ENCODE assay signal across 16 cellular contexts in the genomic region with DNA sequence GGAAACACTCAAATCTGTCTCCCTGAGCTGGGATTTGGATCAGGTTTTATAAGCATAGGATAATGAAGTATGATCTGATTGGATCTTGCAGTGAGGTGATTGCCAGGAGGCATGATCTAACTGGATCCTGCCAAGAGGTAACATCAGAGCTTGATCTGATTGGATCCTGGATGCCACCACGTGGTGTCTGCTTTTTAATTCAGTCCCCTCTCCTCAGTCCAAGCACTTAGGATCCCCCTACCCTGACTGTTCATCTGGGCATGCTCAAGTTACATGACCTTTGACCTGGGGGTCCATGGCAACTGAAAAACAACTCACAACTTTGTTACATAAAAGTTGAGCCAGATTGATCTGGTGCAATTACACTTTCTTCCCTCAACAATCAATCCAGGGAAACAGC. TPM values are rescaled to one million over a fixed set of nuclear protein-coding genes. Genes with fewer than 3 reads are reported as not detected.
DNase-seq lines count a peak whose midpoint lies in the region; TF ChIP-seq lines count a peak whose summit lies in the region.
"Had no signal": no experiment of that assay in that cellular context is flagged by ENCODE, and none has a peak within 500 bp of the region (broad histone marks: within the 10 kb centered on the region; RNA-seq: fewer than 3 reads in every experiment).

No MANE protein-coding gene starts in this region.

- H3K4me3 Mint-ChIP-seq in glutamatergic neuron (ENCODE audit: unreplicated experiment) (no peak overlapping the region), neural crest cell (no peak overlapping the region)

- H3K36me3 ChIP-seq in BE2C = no peaks in the 10 kb centered on the region

- H3K27me3 Mint-ChIP-seq in glutamatergic neuron (ENCODE audit: unreplicated experiment) (no peaks in the 10 kb centered on the region), neural crest cell (ENCODE audit: low read depth) (no peaks in the 10 kb centered on the region)

- DNase-seq in NCI-H82 (lab: John Stamatoyannopoulos, UW) (peak; percentile 46), NCI-H82 treated with DMSO at 0.1 percent for 48 hours (lab: John Stamatoyannopoulos, UW; ENCODE audit: unreplicated experiment) (no peak), glutamatergic neuron (peak; percentile 25), neural crest cell (ENCODE audit: low read depth, low spot score) (peak; percentile 12), BE2C (no peak), middle frontal gyrus (ENCODE audit: extremely low spot score, low spot score) (no peak), NCI-H345 treated with DMSO at 0.1 percent for 48 hours (lab: John Stamatoyannopoulos, UW; ENCODE audit: unreplicated experiment) (no peak)
- peak; percentile 5 for DNase-seq in Jurkat, Clone E6-1 (ENCODE audit: low read depth, low spot score)
- DNase-seq: Caco-2, DMS79, KG1, NCI-H1092, NCI-H1694 treated with DMSO at 0.1 percent for 48 hours, NCI-H446 treated with DMSO at 0.1 percent for 48 hours, OCI-M1 had no signal

- H3K27me3 ChIP-seq in BE2C = no peaks in the 10 kb centered on the region

- H3K4me1 Mint-ChIP-seq in glutamatergic neuron (ENCODE audit: low read depth, unreplicated experiment) (peaks cover 9% of the 10 kb centered on the region), neural crest cell (peaks cover 19% of the 10 kb centered on the region)

- no peak for TF ChIP-seq CTCF in glutamatergic neuron (IDR thresholded peaks at IDR 0.05; ENCODE audit: partially characterized antibody, unreplicated experiment)
- TF ChIP-seq CTCF in neural crest cell (conservative IDR thresholded peaks at IDR 0.05) = no peak
- no peak for TF ChIP-seq CTCF in BE2C (IDR thresholded peaks at IDR 0.05; ENCODE audit: low read depth, low read length)

- H3K9me3 Mint-ChIP-seq in glutamatergic neuron (ENCODE audit: unreplicated experiment) (peaks cover 6% of the 10 kb centered on the region), neural crest cell (peaks cover 5% of the 10 kb centered on the region)

- H3K27ac Mint-ChIP-seq in glutamatergic neuron (ENCODE audit: unreplicated experiment) (no peak overlapping the region), neural crest cell (ENCODE audit: unreplicated experiment) (peak overlapping the region; percentile 52)

- H3K9me3 ChIP-seq in BE2C = no peaks in the 10 kb centered on the region
- H3K9me3 ChIP-seq: Caco-2 had no signal

- H3K4me1 ChIP-seq in BE2C = no peaks in the 10 kb centered on the region
- H3K4me1 ChIP-seq: Caco-2 had no signal

- H3K36me3 Mint-ChIP-seq in glutamatergic neuron (ENCODE audit: unreplicated experiment) = no peaks in the 10 kb centered on the region
- H3K36me3 Mint-ChIP-seq in neural crest cell (ENCODE audit: low read depth) = peaks cover 5% of the 10 kb centered on the region

- H3K4me3 ChIP-seq in Jurkat, Clone E6-1 (ENCODE audit: low read length) = no peak overlapping the region
- no peak overlapping the region for H3K4me3 ChIP-seq in BE2C (ENCODE audit: low read depth, low read length)
- H3K4me3 ChIP-seq: GM12878 had no signal

RNA-seq across cellular contexts. Expression of gene LSM14A, which starts 47.5 kb away (rescaled TPM):
- polyA plus RNA-seq in Jurkat, Clone E6-1 (2012; ENCODE audit: insufficient read depth, insufficient read length) = 134 TPM
- total RNA-seq in glutamatergic neuron (ENCODE audit: unreplicated experiment) (89.5 TPM), neural crest cell (141 and 153 TPM in 2 replicates)
- polyA plus RNA-seq in BE2C (2012; ENCODE audit: insufficient read depth, insufficient read length, low read depth) = 207 TPM

Comparison
In these comparisons a context has a peak if more than half of its experiments do, and no peak if none do; other contexts are left out.
1. DNase-seq: peak in NCI-H82 (single experiment), Jurkat, Clone E6-1 (single experiment), glutamatergic neuron (single experiment) and neural crest cell (single experiment); none in NCI-H82 treated with DMSO at 0.1 percent for 48 hours (single experiment), BE2C (single experiment), middle frontal gyrus (single experiment) and NCI-H345 treated with DMSO at 0.1 percent for 48 hours (single experiment).